In the genomic region with DNA sequence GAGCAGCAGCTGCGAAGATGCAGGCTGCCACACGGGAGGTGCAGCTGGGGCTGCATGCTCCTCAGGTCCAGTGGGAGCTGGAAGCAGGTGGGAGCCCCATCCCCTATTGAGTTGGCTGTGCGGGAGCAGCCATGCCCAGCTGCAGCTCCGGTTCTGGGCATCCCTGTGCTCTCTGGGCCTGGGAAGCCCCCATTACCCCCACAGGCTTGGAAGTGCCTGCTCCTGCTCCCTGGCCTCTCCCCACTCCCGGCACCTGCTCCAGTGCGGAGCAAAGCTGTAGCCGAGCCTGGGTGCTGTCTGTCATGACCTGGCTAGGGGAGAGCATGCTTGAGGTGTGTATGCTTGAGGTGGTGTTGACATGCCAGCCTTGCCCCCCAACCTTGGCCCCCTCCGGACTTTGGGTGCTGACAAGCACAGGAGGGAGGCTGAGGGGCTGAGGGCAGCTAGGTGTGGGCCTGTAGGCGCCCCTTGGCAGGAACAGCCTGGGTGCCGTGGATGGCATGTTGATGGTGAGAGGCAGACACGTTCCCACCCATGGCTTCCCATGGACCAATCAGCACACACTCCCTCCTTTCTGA, we compare ENCODE assay signal across 19 cellular contexts. TPM values are rescaled to one million over a fixed set of nuclear protein-coding genes. Genes with fewer than 3 reads are reported as not detected.
DNase-seq lines count a peak whose midpoint lies in the region; ATAC-seq and TF ChIP-seq lines count a peak whose summit lies in the region.
"Had no signal": no experiment of that assay in that cellular context is flagged by ENCODE, and none has a peak within 500 bp of the region (broad histone marks: within the 10 kb centered on the region; RNA-seq: fewer than 3 reads in every experiment).

No MANE protein-coding gene starts in this region.

- no peaks in the 10 kb centered on the region for H3K9me3 Mint-ChIP-seq in natural killer cell treated with Interleukin-12 subunit alpha and Interleukin-12 subunit beta and Interleukin-15 and Interleukin-18, amount 100 ng/mL, for 72 hours
- no peaks in the 10 kb centered on the region for H3K9me3 Mint-ChIP-seq in natural killer cell
- H3K9me3 Mint-ChIP-seq in stimulated activated memory B cell treated with anti-CD40 and anti-IgM and Interleukin-4, amounts not matched to agents 10 μg/mL and 1 μg/mL and 100 μg/mL, for 72 hours = peaks cover 4% of the 10 kb centered on the region
- H3K9me3 Mint-ChIP-seq: CD4-positive, alpha-beta T cell; CD8-positive, alpha-beta T cell had no signal

- H3K27me3 Mint-ChIP-seq in natural killer cell treated with Interleukin-12 subunit alpha and Interleukin-12 subunit beta and Interleukin-15 and Interleukin-18, amount 100 ng/mL, for 72 hours = peaks cover 3 to 21% of the 10 kb centered on the region in 2 donors
- peaks cover 6 to 13% of the 10 kb centered on the region in 2 donors for H3K27me3 Mint-ChIP-seq in natural killer cell (ENCODE audit: low read depth in 2 of 2)
- peaks cover 10% of the 10 kb centered on the region for H3K27me3 Mint-ChIP-seq in stimulated activated memory B cell treated with anti-CD40 and anti-IgM and Interleukin-4, amounts not matched to agents 10 μg/mL and 1 μg/mL and 100 μg/mL, for 72 hours
- H3K27me3 Mint-ChIP-seq: CD4-positive, alpha-beta T cell had no signal

- H3K4me1 ChIP-seq in lower lobe of right lung = peaks cover 9% of the 10 kb centered on the region
- H3K4me1 ChIP-seq: BLaER1 treated with 17β-estradiol and CSF1 and Interleukin-3, amounts not matched to agents 10 nM and 100 nM; Caco-2 had no signal

- H3K4me3 Mint-ChIP-seq in natural killer cell treated with Interleukin-12 subunit alpha and Interleukin-12 subunit beta and Interleukin-15 and Interleukin-18, amount 100 ng/mL, for 72 hours = no peak overlapping the region
- H3K4me3 Mint-ChIP-seq in natural killer cell = no peak overlapping the region
- no peak overlapping the region for H3K4me3 Mint-ChIP-seq in stimulated activated memory B cell treated with anti-CD40 and anti-IgM and Interleukin-4, amounts not matched to agents 10 μg/mL and 1 μg/mL and 100 μg/mL, for 72 hours
- H3K4me3 Mint-ChIP-seq: B cell; CD4-positive, alpha-beta T cell; CD8-positive, alpha-beta T cell had no signal

- H3K27ac ChIP-seq in lower lobe of right lung = no peak overlapping the region
- H3K27ac ChIP-seq: 22Rv1; BLaER1 treated with 17β-estradiol and CSF1 and Interleukin-3, amounts not matched to agents 10 nM and 100 nM; C4-2B had no signal

- no peak overlapping the region for H3K4me3 ChIP-seq in lower lobe of right lung
- H3K4me3 ChIP-seq: A549; BLaER1 treated with 17β-estradiol and CSF1 and Interleukin-3, amounts not matched to agents 10 nM and 100 nM had no signal

- H3K9me3 ChIP-seq in lower lobe of right lung = no peaks in the 10 kb centered on the region
- H3K9me3 ChIP-seq: A549, Caco-2 had no signal

- no peaks in the 10 kb centered on the region for H3K27me3 ChIP-seq in lower lobe of right lung (ENCODE audit: low read depth)
- H3K27me3 ChIP-seq: BLaER1 treated with 17β-estradiol and CSF1 and Interleukin-3, amounts not matched to agents 10 nM and 100 nM had no signal

- no peaks in the 10 kb centered on the region for H3K36me3 Mint-ChIP-seq in natural killer cell treated with Interleukin-12 subunit alpha and Interleukin-12 subunit beta and Interleukin-15 and Interleukin-18, amount 100 ng/mL, for 72 hours
- H3K36me3 Mint-ChIP-seq in natural killer cell = no peaks in the 10 kb centered on the region
- H3K36me3 Mint-ChIP-seq in stimulated activated memory B cell treated with anti-CD40 and anti-IgM and Interleukin-4, amounts not matched to agents 10 μg/mL and 1 μg/mL and 100 μg/mL, for 72 hours = peaks cover 4% of the 10 kb centered on the region
- H3K36me3 Mint-ChIP-seq: CD8-positive, alpha-beta T cell had no signal

- no peaks in the 10 kb centered on the region for H3K4me1 Mint-ChIP-seq in natural killer cell treated with Interleukin-12 subunit alpha and Interleukin-12 subunit beta and Interleukin-15 and Interleukin-18, amount 100 ng/mL, for 72 hours (ENCODE audit: low read depth in 2 of 2)
- no peaks in the 10 kb centered on the region for H3K4me1 Mint-ChIP-seq in natural killer cell
- no peaks in the 10 kb centered on the region for H3K4me1 Mint-ChIP-seq in stimulated activated memory B cell treated with anti-CD40 and anti-IgM and Interleukin-4, amounts not matched to agents 10 μg/mL and 1 μg/mL and 100 μg/mL, for 72 hours
- H3K4me1 Mint-ChIP-seq: B cell had no signal

- no peaks in the 10 kb centered on the region for H3K36me3 ChIP-seq in lower lobe of right lung

- ATAC-seq in natural killer cell treated with Interleukin-12 subunit alpha and Interleukin-12 subunit beta and Interleukin-15 and Interleukin-18, amount 100 ng/mL, for 72 hours = peak in 1 of 2 donors; percentile 55
- ATAC-seq in natural killer cell (no peak), lower lobe of right lung (peak; percentile 4 to 7), HG03159 (IDR thresholded peaks at IDR 0.05; ENCODE audit: unreplicated experiment) (no peak)
- peak; percentile 11 for ATAC-seq in stimulated activated memory B cell treated with anti-CD40 and anti-IgM and Interleukin-4, amounts not matched to agents 10 μg/mL and 1 μg/mL and 100 μg/mL, for 72 hours
- ATAC-seq: A549; CD8-positive, alpha-beta T cell had no signal

- no peak for TF ChIP-seq CTCF in natural killer cell (IDR thresholded peaks at IDR 0.05)
- no peak for TF ChIP-seq CTCF in lower lobe of right lung (IDR thresholded peaks at IDR 0.05)

- intact Hi-C loops in natural killer cell (cut with micrococcal nuclease) (no loop called here), lower lobe of right lung (cut with DNase I) (no loop called here)

- DNase-seq in natural killer cell treated with Interleukin-12 subunit alpha and Interleukin-12 subunit beta and Interleukin-15 and Interleukin-18, amount 100 ng/mL, for 72 hours (ENCODE audit: low spot score) = peak; percentile 28
- DNase-seq in natural killer cell = no peak
- no peak for DNase-seq in lower lobe of right lung
- DNase-seq in NCI-H524 (lab: John Stamatoyannopoulos, UW) = no peak
- DNase-seq in SKM-1 treated with dmso at 0.1 percent for 144 hours (lab: John Stamatoyannopoulos, UW; ENCODE audit: unreplicated experiment) = no peak
- DNase-seq: AML-193; Caco-2; Calu3; CD4-positive, alpha-beta T cell; CD8-positive, alpha-beta T cell; DMS79 treated with DMSO at 0.1 percent for 48 hours; GF-D8 had no signal

- H3K27ac Mint-ChIP-seq in natural killer cell treated with Interleukin-12 subunit alpha and Interleukin-12 subunit beta and Interleukin-15 and Interleukin-18, amount 100 ng/mL, for 72 hours = no peak overlapping the region
- H3K27ac Mint-ChIP-seq in natural killer cell = no peak overlapping the region
- H3K27ac Mint-ChIP-seq in stimulated activated memory B cell treated with anti-CD40 and anti-IgM and Interleukin-4, amounts not matched to agents 10 μg/mL and 1 μg/mL and 100 μg/mL, for 72 hours = no peak overlapping the region
- H3K27ac Mint-ChIP-seq: B cell; CD4-positive, alpha-beta T cell; CD8-positive, alpha-beta T cell had no signal

RNA-seq across cellular contexts. Expression of gene ANKRD29, which starts 21.5 kb away (rescaled TPM):
- not detected for total RNA-seq in natural killer cell treated with Interleukin-12 subunit alpha and Interleukin-12 subunit beta and Interleukin-15 and Interleukin-18, amount 100 ng/mL, for 72 hours
- total RNA-seq in natural killer cell (under 1 TPM in 2 of 3 donors, not detected in 1; 0.35 to 0.45 TPM), lower lobe of right lung (56.5 TPM)
- total RNA-seq: B cell; CD8-positive, alpha-beta T cell had no signal

RNA-seq across cellular contexts. Expression of gene LAMA3, which starts 48.0 kb away (rescaled TPM):
- under 1 TPM; 0.10 to 0.11 TPM for total RNA-seq in natural killer cell treated with Interleukin-12 subunit alpha and Interleukin-12 subunit beta and Interleukin-15 and Interleukin-18, amount 100 ng/mL, for 72 hours
- total RNA-seq in natural killer cell (not detected), lower lobe of right lung (89.1 TPM)
- total RNA-seq: CD8-positive, alpha-beta T cell had no signal

RNA-seq across cellular contexts. Expression of gene NPC1, which starts 54.9 kb away (rescaled TPM):
- 10 to 100 TPM; 87.6 to 88.3 TPM for total RNA-seq in natural killer cell treated with Interleukin-12 subunit alpha and Interleukin-12 subunit beta and Interleukin-15 and Interleukin-18, amount 100 ng/mL, for 72 hours
- total RNA-seq in natural killer cell (100 to 1,000 TPM; 143 to 203 (median 173) TPM), lower lobe of right lung (114 TPM)

Comparison
In these comparisons a context has a peak if more than half of its experiments do, and no peak if none do; other contexts are left out.
1. ATAC-seq: peak in lower lobe of right lung (2 of 2) and stimulated activated memory B cell treated with anti-CD40 and anti-IgM and Interleukin-4, amounts not matched to agents 10 μg/mL and 1 μg/mL and 100 μg/mL, for 72 hours (single experiment); none in natural killer cell (0 of 3) and HG03159 (single experiment).
2. RNA of gene ANKRD29, which starts 21.5 kb away (total RNA-seq): 56.5 TPM in lower lobe of right lung (single experiment); 0.35 to 0.45 TPM in natural killer cell and not detected in natural killer cell treated with Interleukin-12 subunit alpha and Interleukin-12 subunit beta and Interleukin-15 and Interleukin-18, amount 100 ng/mL, for 72 hours; every median in the first group is over 10 times any median in the second.
3. RNA of gene LAMA3, which starts 48.0 kb away (total RNA-seq): 89.1 TPM in lower lobe of right lung (single experiment); not detected in natural killer cell and 0.10 to 0.11 TPM in natural killer cell treated with Interleukin-12 subunit alpha and Interleukin-12 subunit beta and Interleukin-15 and Interleukin-18, amount 100 ng/mL, for 72 hours; every median in the first group is over 10 times any median in the second.